In the genomic region with DNA sequence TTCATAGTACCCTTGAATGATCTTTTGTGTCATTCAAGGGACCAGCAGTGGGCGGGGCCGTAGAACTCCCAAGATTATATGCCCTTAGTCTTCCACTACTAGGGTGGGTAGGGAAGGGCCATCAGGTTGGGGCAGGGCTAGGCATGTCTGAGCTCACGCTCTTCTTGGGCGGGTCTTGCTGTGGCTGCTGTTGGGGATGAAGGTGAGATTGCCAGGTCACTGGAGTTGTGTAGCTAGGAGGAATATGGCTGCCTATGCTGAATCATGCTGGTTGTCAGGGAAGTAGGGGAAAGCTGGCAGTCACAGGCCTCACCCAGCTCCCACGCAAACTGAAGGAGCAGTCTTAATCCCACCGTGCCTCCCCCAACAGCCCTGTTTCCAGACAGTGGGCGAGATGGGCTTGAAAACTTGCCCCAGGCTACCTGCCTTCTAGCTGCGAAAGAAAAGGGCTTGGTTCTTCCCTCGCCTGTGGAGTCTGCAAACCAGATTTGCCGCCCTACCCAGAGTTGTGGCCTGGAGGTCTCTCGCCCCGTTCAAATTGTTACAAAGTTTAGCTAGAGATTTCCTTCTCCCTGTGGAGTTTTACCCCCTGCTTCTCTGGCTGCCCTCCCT, we compare ENCODE assay signal across 20 cellular contexts.
DNase-seq lines count a peak whose midpoint lies in the region; ATAC-seq and TF ChIP-seq lines count a peak whose summit lies in the region.
"Had no signal": no experiment of that assay in that cellular context is flagged by ENCODE, and none has a peak within 500 bp of the region (broad histone marks: within the 10 kb centered on the region; RNA-seq: fewer than 3 reads in every experiment).

No MANE protein-coding gene starts in this region.

- peaks cover 66% of the 10 kb centered on the region for H3K36me3 Mint-ChIP-seq in nephron progenitor cell (ENCODE audit: low read depth)

- no peaks in the 10 kb centered on the region for H3K27me3 Mint-ChIP-seq in nephron progenitor cell (ENCODE audit: low read depth, poor library complexity)

- peaks cover 36% of the 10 kb centered on the region for H3K9me3 Mint-ChIP-seq in nephron progenitor cell

- peak; percentile 67 for DNase-seq in ELF-1 (ENCODE audit: low read depth, low spot score)
- no peak for DNase-seq in RWPE1 (ENCODE audit: low spot score)
- no peak for DNase-seq in nephron progenitor cell
- no peak for DNase-seq in putamen (ENCODE audit: low spot score)
- no peak for DNase-seq in T1000 (lab: John Stamatoyannopoulos, UW)
- DNase-seq in NCI-H2081 treated with DMSO at 0.1 percent for 48 hours (lab: John Stamatoyannopoulos, UW): no peak
- DNase-seq: DMS79, HCEC 1CT, NCI-H1105 treated with DMSO at 0.1 percent for 48 hours, NCI-H2029 treated with DMSO at 0.1 percent for 48 hours, NCI-H2171, NCI-H345, NCI-H524 treated with DMSO at 0.1 percent for 48 hours, SW 1271 had no signal

- TF ChIP-seq CTCF in RWPE1 (conservative IDR thresholded peaks at IDR 0.05; ENCODE audit: low read depth) (no peak), nephron progenitor cell (IDR thresholded peaks at IDR 0.05) (no peak)

- ATAC-seq in esophagus mucosa: peak; percentile 55
- ATAC-seq: Right ventricle myocardium inferior had no signal

- H3K4me1 Mint-ChIP-seq in nephron progenitor cell: no peaks in the 10 kb centered on the region

- no peak overlapping the region for H3K4me3 Mint-ChIP-seq in nephron progenitor cell

- peak overlapping the region; percentile 41 for H3K27ac ChIP-seq in RWPE1
- H3K27ac ChIP-seq: C4-2B, HL-60, KMS-11, SK-N-MC had no signal

- H3K27ac Mint-ChIP-seq in nephron progenitor cell: peak overlapping the region; percentile 71

- CTCF ChIA-PET in RWPE1 (lab: Yijun Ruan, JAX): no interaction called here

- POLR2A ChIA-PET in RWPE1 (lab: Yijun Ruan, JAX; ENCODE audit: low non-redundant PET): no interaction called here
